In the genomic region with DNA sequence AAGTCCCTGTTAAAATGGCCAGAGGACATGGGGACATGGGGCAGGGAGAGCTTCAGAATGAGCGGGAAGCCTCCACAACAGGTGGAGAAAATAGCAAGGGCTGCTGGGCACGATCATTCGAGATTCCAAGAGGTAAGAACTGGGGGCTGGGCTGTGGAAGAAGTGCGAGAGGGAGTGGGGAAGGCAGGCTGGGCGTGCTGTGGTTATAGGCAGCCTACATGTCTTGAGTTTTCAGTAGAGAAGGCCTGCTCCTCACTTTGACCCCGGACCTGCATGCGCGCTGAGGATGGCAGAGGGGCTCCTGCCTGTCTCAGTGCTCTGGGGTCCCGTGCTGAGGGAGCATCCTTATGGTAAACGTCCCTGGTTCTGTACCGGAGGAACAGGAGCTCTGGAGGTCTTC, we compare ENCODE assay signal across 14 cellular contexts.
DNase-seq lines count a peak whose midpoint lies in the region; ATAC-seq and TF ChIP-seq lines count a peak whose summit lies in the region.
"Had no signal": no experiment of that assay in that cellular context is flagged by ENCODE, and none has a peak within 500 bp of the region (broad histone marks: within the 10 kb centered on the region; RNA-seq: fewer than 3 reads in every experiment).

No MANE protein-coding gene starts in this region.

- no peak for TF ChIP-seq CTCF in suprapubic skin (IDR thresholded peaks at IDR 0.05)
- TF ChIP-seq CTCF in Caco-2 (IDR thresholded peaks at IDR 0.05; ENCODE audit: insufficient read depth in 1 of 2, low read depth in 1 of 2, low read length in 1 of 2, severe bottlenecking in 1 of 2, unreplicated experiment in 1 of 2) = no peak

- no peak overlapping the region for H3K27ac Mint-ChIP-seq in Caco-2 (ENCODE audit: unreplicated experiment)
- H3K27ac Mint-ChIP-seq: B cell; CD4-positive, alpha-beta T cell had no signal

- H3K36me3 ChIP-seq in suprapubic skin = no peaks in the 10 kb centered on the region
- no peaks in the 10 kb centered on the region for H3K36me3 ChIP-seq in Caco-2 (ENCODE audit: control insufficient read depth, insufficient read depth, low read length)

- WGBS in suprapubic skin = 96% methylated on average over 9 of the region's 11 CpGs

- no peak for TF ChIP-seq POLR2A in suprapubic skin (IDR thresholded peaks at IDR 0.05)

- TF ChIP-seq EP300 in suprapubic skin (IDR thresholded peaks at IDR 0.05) = no peak

- peaks cover 26% of the 10 kb centered on the region for H3K4me1 ChIP-seq in suprapubic skin
- no peaks in the 10 kb centered on the region for H3K4me1 ChIP-seq in Caco-2

- POLR2A ChIA-PET in Caco-2 (lab: Charles Lee) = no interaction called here

- H3K36me3 Mint-ChIP-seq in Caco-2 (ENCODE audit: insufficient read depth, unreplicated experiment) = no peaks in the 10 kb centered on the region

- H3K4me3 Mint-ChIP-seq in Caco-2 (ENCODE audit: unreplicated experiment) = no peak overlapping the region
- H3K4me3 Mint-ChIP-seq: B cell; CD4-positive, alpha-beta T cell had no signal

- H3K9me3 ChIP-seq in suprapubic skin (no peaks in the 10 kb centered on the region), Caco-2 (no peaks in the 10 kb centered on the region)

- no peaks in the 10 kb centered on the region for H3K27me3 Mint-ChIP-seq in Caco-2 (ENCODE audit: insufficient read depth, unreplicated experiment)

- H3K27ac ChIP-seq in caudate nucleus (ENCODE audit: low read depth, low read length) (peak overlapping the region; percentile 42), layer of hippocampus (ENCODE audit: low read depth, low read length) (peak overlapping the region; percentile 90), suprapubic skin (no peak overlapping the region)
- H3K27ac ChIP-seq: GM23248 had no signal

- BruUV-seq in Caco-2 (replicated peaks; lab: Mats Ljungman, UMichigan) = no TSS peak

- no peaks in the 10 kb centered on the region for H3K9me3 Mint-ChIP-seq in Caco-2 (ENCODE audit: unreplicated experiment)
- H3K9me3 Mint-ChIP-seq: CD4-positive, alpha-beta T cell had no signal

- CTCF ChIA-PET in Caco-2 (lab: Charles Lee) = no interaction called here

- H3K4me3 ChIP-seq in suprapubic skin = no peak overlapping the region
- H3K4me3 ChIP-seq in Caco-2 (ENCODE audit: low read depth, low read length) = no peak overlapping the region
- H3K4me3 ChIP-seq: GM12878, GM23248 had no signal

- H3K4me1 Mint-ChIP-seq in Caco-2 (ENCODE audit: low read depth, unreplicated experiment) = no peaks in the 10 kb centered on the region

- no peaks in the 10 kb centered on the region for H3K27me3 ChIP-seq in layer of hippocampus (ENCODE audit: control insufficient read depth, insufficient read depth, low read length)
- no peaks in the 10 kb centered on the region for H3K27me3 ChIP-seq in suprapubic skin
- no peaks in the 10 kb centered on the region for H3K27me3 ChIP-seq in Caco-2 (replicated peaks; ENCODE audit: control insufficient read depth, insufficient read depth, low read length)

- no peak for ATAC-seq in HG03280 (IDR thresholded peaks at IDR 0.05; ENCODE audit: unreplicated experiment)
- ATAC-seq: GM12878 had no signal

- DNase-seq in caudate nucleus (lab: John Stamatoyannopoulos, UW) = no peak
- DNase-seq in posterior vena cava (ENCODE audit: low spot score) = peak; percentile 61
- DNase-seq in NCI-H1417 (lab: John Stamatoyannopoulos, UW) = no peak
- no peak for DNase-seq in suprapubic skin (ENCODE audit: low spot score in 2 of 2)
- DNase-seq in Caco-2 = no peak
- DNase-seq: C1 segment of cervical spinal cord; CD4-positive, alpha-beta T cell; DMS79; GM23248; H7 had no signal

- intact Hi-C loops in posterior vena cava (cut with DNase I) (no loop called here), Caco-2 (cut with micrococcal nuclease; ENCODE audit: unreplicated experiment) (no loop called here)
